ENCODE assay signal across 18 cellular contexts in genomic region chr16:87150359-87151280, GRCh38.
"Had no signal": no experiment of that assay in that cellular context is flagged by ENCODE, and none has a peak within 500 bp of the region (broad histone marks: within the 10 kb centered on the region; RNA-seq: fewer than 3 reads in every experiment).

No MANE protein-coding gene starts in this region.

- ATAC-seq: activated CD4-positive, CD25-positive, alpha-beta regulatory T cell treated with anti-CD3 and anti-CD28 coated beads, Interleukin-2, amount 50 U/mL, for 24 hours; activated naive CD8-positive, alpha-beta T cell treated with anti-CD3 and anti-CD28 coated beads, Interleukin-2, amount 50 U/mL, for 24 hours; activated T-cell treated with anti-CD3 and anti-CD28 coated beads, Interleukin-2, amount 50 U/mL, for 4 hours; lower lobe of right lung had no signal

- H3K36me3 Mint-ChIP-seq: activated naive CD4-positive, alpha-beta T cell treated with anti-CD3 and anti-CD28 coated beads, Interleukin-2, amount 10 ng/mL, durations not matched to agents 7 days and 5 days; natural killer cell had no signal

- H3K9me3 ChIP-seq: lower lobe of right lung, vagina had no signal

- H3K4me3 Mint-ChIP-seq: activated naive CD4-positive, alpha-beta T cell treated with anti-CD3 and anti-CD28 coated beads, Interleukin-2, amount 10 ng/mL, durations not matched to agents 7 days and 5 days; activated naive CD8-positive, alpha-beta T cell treated with anti-CD3 and anti-CD28 coated beads, Interleukin-2, amount 50 U/mL, for 24 hours; activated T-cell treated with anti-CD3 and anti-CD28 coated beads, Interleukin-2, amount 50 U/mL, for 4 hours; natural killer cell; stimulated activated naive CD8-positive, alpha-beta T cell treated with anti-CD3 and anti-CD28 coated beads, Interleukin-15, Interleukin-2, amounts not matched to agents 100 ng/mL and 50 ng/mL, for 24 hours had no signal

- H3K4me1 Mint-ChIP-seq: activated naive CD4-positive, alpha-beta T cell treated with anti-CD3 and anti-CD28 coated beads, Interleukin-2, amount 10 ng/mL, durations not matched to agents 7 days and 5 days; activated naive CD8-positive, alpha-beta T cell treated with anti-CD3 and anti-CD28 coated beads, Interleukin-2, amount 50 U/mL, for 24 hours; natural killer cell had no signal

- H3K27ac Mint-ChIP-seq: activated naive CD4-positive, alpha-beta T cell treated with anti-CD3 and anti-CD28 coated beads, Interleukin-2, amount 10 ng/mL, durations not matched to agents 7 days and 5 days; activated naive CD8-positive, alpha-beta T cell treated with anti-CD3 and anti-CD28 coated beads, Interleukin-2, amount 50 U/mL, for 24 hours; natural killer cell; progenitor cell of endocrine pancreas; stimulated activated naive CD8-positive, alpha-beta T cell treated with anti-CD3 and anti-CD28 coated beads, Interleukin-15, Interleukin-2, amounts not matched to agents 100 ng/mL and 50 ng/mL, for 24 hours had no signal

- H3K4me1 ChIP-seq: lower lobe of right lung, suprapubic skin, transverse colon, vagina had no signal

- H3K36me3 ChIP-seq: lower lobe of right lung, suprapubic skin, transverse colon, vagina had no signal

- H3K27me3 Mint-ChIP-seq: activated naive CD4-positive, alpha-beta T cell treated with anti-CD3 and anti-CD28 coated beads, Interleukin-2, amount 10 ng/mL, durations not matched to agents 7 days and 5 days; stimulated activated naive CD8-positive, alpha-beta T cell treated with anti-CD3 and anti-CD28 coated beads, Interleukin-15, Interleukin-2, amounts not matched to agents 100 ng/mL and 50 ng/mL, for 24 hours had no signal

- H3K27ac ChIP-seq: epithelial cell of prostate, lower lobe of right lung, suprapubic skin, transverse colon, vagina had no signal

- DNase-seq: activated CD4-positive, alpha-beta T cell treated with anti-CD3 and anti-CD28 coated beads, Interleukin-2, amount 50 U/mL, for 1 hour; activated CD8-positive, alpha-beta memory T cell treated with anti-CD3 and anti-CD28 coated beads, Interleukin-2, amount 50 U/mL, for 4 hours; activated naive CD4-positive, alpha-beta T cell treated with anti-CD3 and anti-CD28 coated beads, Interleukin-2, amount 10 ng/mL, durations not matched to agents 7 days and 5 days; activated naive CD8-positive, alpha-beta T cell treated with anti-CD3 and anti-CD28 coated beads, Interleukin-2, amount 50 U/mL, for 24 hours; activated T-cell treated with anti-CD3 and anti-CD28 coated beads, Interleukin-2, amount 50 U/mL, for 4 hours; aorta; hypothalamus; lower lobe of right lung; natural killer cell; stimulated activated CD4-positive, alpha-beta T cell treated with anti-CD3 and anti-CD28 coated beads, Interleukin-1b, Interleukin-23, amount 100 ng/mL, for 48 hours; T1000; transverse colon had no signal

- H3K4me3 ChIP-seq: lower lobe of right lung, suprapubic skin, transverse colon, vagina had no signal

- H3K9me3 Mint-ChIP-seq: natural killer cell had no signal

- H3K27me3 ChIP-seq: suprapubic skin, transverse colon, vagina had no signal
